Comparison of ENCODE assay signal across 16 cellular contexts in the genomic region with DNA sequence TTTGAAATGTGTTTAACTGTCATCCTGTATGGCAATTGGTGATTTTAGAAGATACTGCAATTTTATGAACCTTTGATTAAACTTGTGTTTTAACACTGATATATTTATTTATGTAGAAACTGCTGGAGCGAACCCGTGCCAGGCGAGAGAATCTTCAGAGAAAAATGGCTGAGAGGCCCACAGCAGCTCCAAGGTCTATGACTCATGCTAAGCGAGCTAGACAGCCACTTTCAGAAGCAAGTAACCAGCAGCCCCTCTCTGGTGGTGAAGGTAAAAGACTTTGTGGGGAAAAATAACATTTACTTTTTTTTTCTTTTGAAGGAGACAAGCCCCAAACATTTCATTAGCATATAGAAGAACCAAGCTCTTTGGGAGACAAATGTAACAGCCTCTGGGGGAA. TPM values are rescaled to one million over a fixed set of nuclear protein-coding genes. Genes with fewer than 3 reads are reported as not detected.
DNase-seq lines count a peak whose midpoint lies in the region; ATAC-seq and TF ChIP-seq lines count a peak whose summit lies in the region.
"Had no signal": no experiment of that assay in that cellular context is flagged by ENCODE, and none has a peak within 500 bp of the region (broad histone marks: within the 10 kb centered on the region; RNA-seq: fewer than 3 reads in every experiment).

No MANE protein-coding gene starts in this region.

- intact Hi-C loops in Panc1 (cut with micrococcal nuclease; ENCODE audit: unreplicated experiment) = no loop called here

- H3K9ac ChIP-seq in smooth muscle cell (ENCODE audit: low read depth) = peak overlapping the region; percentile 23

- TF ChIP-seq CTCF in Panc1 (IDR thresholded peaks at IDR 0.05) = no peak
- no peak for TF ChIP-seq CTCF in smooth muscle cell (IDR thresholded peaks at IDR 0.05; ENCODE audit: borderline replicate concordance, insufficient read depth, poor library complexity, severe bottlenecking)
- no peak for TF ChIP-seq CTCF in tibial nerve (IDR thresholded peaks at IDR 0.05)

- no peak for TF ChIP-seq POLR2A in tibial nerve (IDR thresholded peaks at IDR 0.05)

- no peaks in the 10 kb centered on the region for H3K27me3 ChIP-seq in Panc1 (ENCODE audit: control insufficient read depth, insufficient read depth, low read length)
- H3K27me3 ChIP-seq in smooth muscle cell (ENCODE audit: low read depth) = no peaks in the 10 kb centered on the region
- H3K27me3 ChIP-seq in tibial nerve = no peaks in the 10 kb centered on the region
- H3K27me3 ChIP-seq: breast epithelium had no signal

- no peaks in the 10 kb centered on the region for H3K27me3 Mint-ChIP-seq in effector memory CD8-positive, alpha-beta T cell

- no peak for TF ChIP-seq EP300 in tibial nerve (IDR thresholded peaks at IDR 0.05)

- H3F3A ChIP-seq in smooth muscle cell (ENCODE audit: low read depth) = no peaks in the 10 kb centered on the region

- H3K4me1 ChIP-seq in Panc1 (ENCODE audit: control insufficient read depth, insufficient read depth, low read length) = peaks cover 46% of the 10 kb centered on the region
- H3K4me1 ChIP-seq in smooth muscle cell (ENCODE audit: low read depth) = peaks cover 20% of the 10 kb centered on the region
- peaks cover 0 to 2% (median under 1%) of the 10 kb centered on the region in 4 donors for H3K4me1 ChIP-seq in tibial nerve
- H3K4me1 ChIP-seq: breast epithelium, Caco-2 had no signal

- H3K9me3 Mint-ChIP-seq in effector memory CD8-positive, alpha-beta T cell = no peaks in the 10 kb centered on the region
- H3K9me3 Mint-ChIP-seq: natural killer cell treated with Interleukin-12 subunit alpha and Interleukin-12 subunit beta and Interleukin-15 and Interleukin-18, amount 100 ng/mL, for 72 hours had no signal

- H3K79me2 ChIP-seq in smooth muscle cell (ENCODE audit: low read depth) = peaks cover 55% of the 10 kb centered on the region

- POLR2A ChIA-PET in Panc1 (lab: Charles Lee) = no interaction called here

- no TSS peak for BruUV-seq in Panc1 (replicated peaks; lab: Mats Ljungman, UMichigan)

- H3K27ac ChIP-seq in Panc1 (ENCODE audit: low read length) (peak overlapping the region; percentile 90), smooth muscle cell (ENCODE audit: low read depth) (peak overlapping the region; percentile 73), tibial nerve (no peak overlapping the region)
- H3K27ac ChIP-seq: breast epithelium had no signal

- peak overlapping the region; percentile 59 for H2AFZ ChIP-seq in smooth muscle cell (ENCODE audit: low read depth)

- CTCF ChIA-PET in Panc1 (lab: Charles Lee) = no interaction called here

- H3K4me3 Mint-ChIP-seq in effector memory CD8-positive, alpha-beta T cell = no peak overlapping the region
- H3K4me3 Mint-ChIP-seq: natural killer cell treated with Interleukin-12 subunit alpha and Interleukin-12 subunit beta and Interleukin-15 and Interleukin-18, amount 100 ng/mL, for 72 hours had no signal

- peak; percentile 12 for DNase-seq in stimulated activated CD4-positive, alpha-beta T cell treated with anti-CD3 and anti-CD28 coated beads, Interleukin-15, amount 100 ng/mL, for 24 hours
- no peak for DNase-seq in stimulated activated CD4-positive, alpha-beta T cell treated with anti-CD3 and anti-CD28 coated beads, Interleukin-4, amount 100 ng/mL, for 24 hours
- DNase-seq in Panc1 (ENCODE audit: low read depth, low spot score) (no peak), smooth muscle cell (lab: John Stamatoyannopoulos, UW; ENCODE audit: unreplicated experiment) (no peak), NCI-H1436 (lab: John Stamatoyannopoulos, UW) (no peak), tibial nerve (ENCODE audit: low spot score in 2 of 2) (no peak)
- DNase-seq in effector memory CD8-positive, alpha-beta T cell = no peak
- DNase-seq in activated effector memory CD4-positive, alpha-beta T cell treated with Interleukin-2 at 50 U/mL for 16 hours = no peak
- DNase-seq: activated CD8-positive, alpha-beta memory T cell treated with anti-CD3 and anti-CD28 coated beads for 24 hours; activated effector memory CD4-positive, alpha-beta T cell treated with anti-CD3 and anti-CD28 coated beads, Interleukin-2, amount 50 U/mL, for 16 hours; Caco-2; effector CD8-positive, alpha-beta T cell; NCI-H187; NCI-H510A treated with DMSO at 0.1 percent for 48 hours had no signal

- ATAC-seq in Panc1 = no peak
- ATAC-seq in effector memory CD8-positive, alpha-beta T cell (replicated peaks) = peak; percentile 43
- ATAC-seq: natural killer cell treated with Interleukin-12 subunit alpha and Interleukin-12 subunit beta and Interleukin-15 and Interleukin-18, amount 100 ng/mL, for 72 hours had no signal

- H4K20me1 ChIP-seq in smooth muscle cell (ENCODE audit: low read depth) = no peaks in the 10 kb centered on the region

- H3K4me3 ChIP-seq in Panc1 (ENCODE audit: low read depth in 2 of 2, low read length in 2 of 2) = no peak overlapping the region
- no peak overlapping the region for H3K4me3 ChIP-seq in smooth muscle cell
- H3K4me3 ChIP-seq in tibial nerve = no peak overlapping the region
- H3K4me3 ChIP-seq: breast epithelium had no signal

- H3K36me3 ChIP-seq in Panc1 (ENCODE audit: control insufficient read depth, insufficient read depth, low read length) = peaks cover 54% of the 10 kb centered on the region
- no peaks in the 10 kb centered on the region for H3K36me3 ChIP-seq in smooth muscle cell (ENCODE audit: low read depth)
- H3K36me3 ChIP-seq in tibial nerve = no peaks in the 10 kb centered on the region
- H3K36me3 ChIP-seq: breast epithelium had no signal

- WGBS in smooth muscle cell (ENCODE audit: low lambda C conversion rate) = 49% methylated on average over 4 of the region's 4 CpGs
- 96% methylated on average over 4 of the region's 4 CpGs for WGBS in tibial nerve, 2 donors

- H3K9me3 ChIP-seq in Panc1 (ENCODE audit: control insufficient read depth, insufficient read depth, low read depth, low read length) = peaks cover 22% of the 10 kb centered on the region; the same call in 1 of the 2 replicates
- H3K9me3 ChIP-seq in smooth muscle cell (replicated peaks; ENCODE audit: low read depth) = no peaks in the 10 kb centered on the region
- H3K9me3 ChIP-seq in tibial nerve = no peaks in the 10 kb centered on the region
- H3K9me3 ChIP-seq: breast epithelium had no signal

- H3K4me1 Mint-ChIP-seq in effector memory CD8-positive, alpha-beta T cell (ENCODE audit: low read depth in 2 of 2) = peaks cover 2 to 11% of the 10 kb centered on the region in 2 donors

- H3K4me2 ChIP-seq in smooth muscle cell = peak overlapping the region; percentile 26

- H3K36me3 Mint-ChIP-seq in effector memory CD8-positive, alpha-beta T cell (ENCODE audit: insufficient read depth) = no peaks in the 10 kb centered on the region

- in situ Hi-C loops in Panc1 (cut with HindIII; ENCODE audit: low pct_unique_long_range_greater_than_20kb, low sequenced_read_pairs) = no loop called here

- no peak overlapping the region for H3K27ac Mint-ChIP-seq in effector memory CD8-positive, alpha-beta T cell
- H3K27ac Mint-ChIP-seq: natural killer cell treated with Interleukin-12 subunit alpha and Interleukin-12 subunit beta and Interleukin-15 and Interleukin-18, amount 100 ng/mL, for 72 hours had no signal

RNA-seq across cellular contexts. Expression of gene ANLN, which starts 6.5 kb away (rescaled TPM):
- total RNA-seq in Panc1 (2021; ENCODE audit: unreplicated experiment) = 238 TPM
- 51.0 TPM for polyA plus RNA-seq in Panc1 (2012; ENCODE audit: insufficient read length)
- 22.5 and 28.7 TPM in 2 replicates for total RNA-seq in smooth muscle cell
- 8.5 and 9.0 TPM in 2 replicates for polyA plus RNA-seq in smooth muscle cell
- 10 to 100 TPM in 1 of 4 donors, 1 to 10 TPM in 2, under 1 TPM in 1; 0.84 to 12.9 (median 4.1) TPM for total RNA-seq in tibial nerve

Comparison
In these comparisons a context has a peak if more than half of its experiments do, and no peak if none do; other contexts are left out.
1. H3K27ac ChIP-seq: peak in Panc1 (single experiment) and smooth muscle cell (single experiment); none in tibial nerve (0 of 4).